In the genomic region with DNA sequence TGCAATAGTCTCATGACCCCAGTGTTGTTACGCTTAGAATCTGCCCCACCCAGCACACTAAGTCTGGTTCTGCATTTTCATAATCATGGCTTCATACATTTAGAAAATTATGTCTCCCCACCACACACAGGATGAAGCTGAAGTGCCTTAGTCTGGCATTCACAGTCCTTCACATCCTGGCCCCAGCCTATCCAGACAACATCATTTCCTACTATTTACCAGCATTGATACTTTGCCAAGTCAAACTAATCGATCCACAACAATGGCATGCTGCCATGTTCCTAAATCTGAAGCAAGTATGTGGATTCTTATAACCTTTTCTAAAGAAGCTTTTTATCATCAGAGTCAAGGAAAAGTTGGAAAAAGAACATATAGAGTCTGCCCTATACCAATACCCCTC, we compare ENCODE assay signal across 18 cellular contexts.
A peak's percentile ranks its signal among the peaks of the same experiment; 100 is the strongest.
DNase-seq lines count a peak whose midpoint lies in the region; ATAC-seq, FAIRE-seq and TF ChIP-seq lines count a peak whose summit lies in the region.
"Had no signal": no experiment of that assay in that cellular context is flagged by ENCODE, and none has a peak within 500 bp of the region (broad histone marks: within the 10 kb centered on the region; RNA-seq: fewer than 3 reads in every experiment).

No MANE protein-coding gene starts in this region.

- H3K9me3 Mint-ChIP-seq in astrocyte (ENCODE audit: unreplicated experiment): no peaks in the 10 kb centered on the region
- H3K9me3 Mint-ChIP-seq in CD14-positive monocyte: peaks cover 0 to 8% (median 3%) of the 10 kb centered on the region in 7 donors
- H3K9me3 Mint-ChIP-seq: CD8-positive, alpha-beta T cell had no signal

- intact Hi-C loops in CD14-positive monocyte (cut with micrococcal nuclease): no loop called here

- H3K4me3 ChIP-seq in astrocyte (ENCODE audit: insufficient read depth, low read depth, low read length): no peak overlapping the region
- H3K4me3 ChIP-seq: BLaER1, GM12878, GM23248, HAP-1 had no signal

- H4K20me1 ChIP-seq in astrocyte (ENCODE audit: insufficient read depth, low read length): no peaks in the 10 kb centered on the region
- H4K20me1 ChIP-seq: BLaER1 had no signal

- no peak overlapping the region for H3K4me2 ChIP-seq in astrocyte (ENCODE audit: low read length)
- H3K4me2 ChIP-seq: BLaER1 had no signal

- H3K36me3 Mint-ChIP-seq in astrocyte (ENCODE audit: low read depth, unreplicated experiment): no peaks in the 10 kb centered on the region
- no peaks in the 10 kb centered on the region for H3K36me3 Mint-ChIP-seq in CD14-positive monocyte
- H3K36me3 Mint-ChIP-seq: CD8-positive, alpha-beta T cell had no signal

- H3K79me2 ChIP-seq in astrocyte (ENCODE audit: insufficient read depth, low read length): no peaks in the 10 kb centered on the region

- no peaks in the 10 kb centered on the region for H3K36me3 ChIP-seq in astrocyte (ENCODE audit: insufficient read depth, low read length)
- H3K36me3 ChIP-seq: BLaER1, HAP-1 had no signal

- ATAC-seq in HG03108 (IDR thresholded peaks at IDR 0.05; ENCODE audit: unreplicated experiment): no peak
- ATAC-seq: CD8-positive, alpha-beta T cell; GM12878 had no signal

- H3K9me3 ChIP-seq in astrocyte (ENCODE audit: insufficient read depth, low read depth, low read length): no peaks in the 10 kb centered on the region
- H3K9me3 ChIP-seq: BLaER1, HAP-1 had no signal

- DNase-seq in NCI-H345 (lab: John Stamatoyannopoulos, UW): peak; percentile 17
- no peak for DNase-seq in NCI-H345 treated with DMSO at 0.1 percent for 48 hours (lab: John Stamatoyannopoulos, UW; ENCODE audit: unreplicated experiment)
- DNase-seq in NCI-H2029 (lab: John Stamatoyannopoulos, UW): peak; percentile 34
- no peak for DNase-seq in astrocyte (ENCODE audit: low read depth)
- DNase-seq in mucosa of gallbladder (ENCODE audit: low spot score): peak; percentile 19
- no peak for DNase-seq in hippocampal formation (lab: John Stamatoyannopoulos, UW)
- DNase-seq in CD14-positive monocyte (ENCODE audit: low spot score): no peak
- DNase-seq: 8988T; CD8-positive, alpha-beta T cell; DMS 273 treated with DMSO at 0.1 percent for 48 hours; DMS53; DND-41; EL; GM23248 had no signal

- no peaks in the 10 kb centered on the region for H3K4me1 ChIP-seq in astrocyte (ENCODE audit: insufficient read depth, low read length)
- H3K4me1 ChIP-seq: BLaER1, HAP-1 had no signal

- H3K27me3 ChIP-seq in astrocyte (ENCODE audit: insufficient read depth, low read length): no peaks in the 10 kb centered on the region
- H3K27me3 ChIP-seq: BLaER1 had no signal

- H3K27ac Mint-ChIP-seq in astrocyte (ENCODE audit: unreplicated experiment) (peak overlapping the region; percentile 34), CD14-positive monocyte (no peak overlapping the region)
- H3K27ac Mint-ChIP-seq: CD8-positive, alpha-beta T cell had no signal

- H3K4me3 Mint-ChIP-seq in astrocyte (ENCODE audit: unreplicated experiment): no peak overlapping the region
- H3K4me3 Mint-ChIP-seq in CD14-positive monocyte: no peak overlapping the region
- H3K4me3 Mint-ChIP-seq: CD8-positive, alpha-beta T cell had no signal

- TF ChIP-seq CTCF in astrocyte (IDR thresholded peaks at IDR 0.05; ENCODE audit: insufficient read depth, low read depth, low read length): no peak
- no peak for TF ChIP-seq CTCF in CD14-positive monocyte (IDR thresholded peaks at IDR 0.05)

- no peak overlapping the region for H3K9ac ChIP-seq in astrocyte (ENCODE audit: low read length)
- H3K9ac ChIP-seq: BLaER1, GM23248 had no signal

- H2AFZ ChIP-seq in astrocyte (ENCODE audit: low read depth, low read length): no peak overlapping the region
- H2AFZ ChIP-seq: GM23248 had no signal

- FAIRE-seq in astrocyte (lab: Jason Lieb, UNC): no peak
- FAIRE-seq: GM12878 had no signal

- peaks cover 5% of the 10 kb centered on the region for H3K27me3 Mint-ChIP-seq in astrocyte (ENCODE audit: low read depth, unreplicated experiment)
- peaks cover 4 to 8% (median 5%) of the 10 kb centered on the region in 3 donors for H3K27me3 Mint-ChIP-seq in CD14-positive monocyte (ENCODE audit: low read depth in 3 of 3)

- H3K4me1 Mint-ChIP-seq in astrocyte (ENCODE audit: low read depth, unreplicated experiment) (peaks cover 9% of the 10 kb centered on the region), CD14-positive monocyte (no peaks in the 10 kb centered on the region)

- no peak overlapping the region for H3K27ac ChIP-seq in astrocyte (ENCODE audit: low read depth, low read length)
- H3K27ac ChIP-seq: BLaER1, GM23248 had no signal

Comparison
In these comparisons a context has a peak if more than half of its experiments do, and no peak if none do; other contexts are left out.
1. DNase-seq: peak in NCI-H345 (single experiment), NCI-H2029 (single experiment) and mucosa of gallbladder (single experiment); none in NCI-H345 treated with DMSO at 0.1 percent for 48 hours (single experiment), astrocyte (single experiment), hippocampal formation (0 of 2) and CD14-positive monocyte (single experiment).